Comparison of ENCODE assay signal across 8 cellular contexts in the genomic region with DNA sequence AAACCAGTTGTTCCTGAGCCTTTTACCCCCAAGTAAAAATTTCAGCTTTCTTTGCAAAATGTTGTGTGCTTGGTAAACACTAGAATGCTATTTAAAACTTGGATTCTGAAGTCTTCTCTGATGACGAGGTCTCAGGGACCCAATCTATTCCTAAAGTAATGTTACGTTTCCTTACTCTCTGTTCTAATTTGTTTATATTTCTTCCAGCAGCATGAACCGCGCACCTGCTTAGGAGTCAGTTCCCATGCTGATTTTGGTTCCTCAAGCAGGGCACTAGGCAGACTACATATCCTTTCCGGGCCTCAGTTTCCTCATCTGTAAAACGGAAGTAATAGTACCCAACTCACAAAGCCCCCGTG. TPM values are rescaled to one million over a fixed set of nuclear protein-coding genes. Genes with fewer than 3 reads are reported as not detected.
DNase-seq lines count a peak whose midpoint lies in the region; ATAC-seq, FAIRE-seq and TF ChIP-seq lines count a peak whose summit lies in the region.

No MANE protein-coding gene starts in this region.

- H2AFZ ChIP-seq in neuronal stem cell (ENCODE audit: low read length) = peak overlapping the region; percentile 95

- TF ChIP-seq POLR2A in H54 (IDR thresholded peaks at IDR 0.05; ENCODE audit: low read depth, low read length) = no peak

- H4K8ac ChIP-seq in neuronal stem cell (ENCODE audit: low read depth, low read length) = no peak overlapping the region

- H3K23ac ChIP-seq in neuronal stem cell (ENCODE audit: low read depth, low read length, poor library complexity) = no peak overlapping the region

- H3K36me3 ChIP-seq in NT2/D1 (ENCODE audit: insufficient read depth, insufficient read length, low read length) (peaks cover 44% of the 10 kb centered on the region), endodermal cell (ENCODE audit: control insufficient read depth, insufficient read depth, low read length) (no peaks in the 10 kb centered on the region), neuronal stem cell (replicated peaks in 1 of 2; ENCODE audit: control insufficient read depth in 2 of 2, insufficient read depth in 2 of 2, low read length in 2 of 2) (peaks cover 0 to 7% of the 10 kb centered on the region in 2 donors)

- no peak for ATAC-seq in CD4-positive, alpha-beta T cell (ENCODE audit: poor library complexity)

- H2AK5ac ChIP-seq in neuronal stem cell (ENCODE audit: low read depth, low read length) = no peak overlapping the region

- peaks cover 35% of the 10 kb centered on the region for H3K36me3 Mint-ChIP-seq in CD4-positive, alpha-beta T cell (ENCODE audit: low read depth)
- peaks cover under 1% of the 10 kb centered on the region for H3K36me3 Mint-ChIP-seq in endodermal cell (ENCODE audit: low read depth)

- no peak overlapping the region for H3K4ac ChIP-seq in neuronal stem cell (ENCODE audit: low read length)

- no peak overlapping the region for H4K91ac ChIP-seq in neuronal stem cell (ENCODE audit: low read depth, low read length, poor library complexity)

- no peak overlapping the region for H2BK120ac ChIP-seq in neuronal stem cell (ENCODE audit: low read depth, low read length)

- FAIRE-seq in H54 (lab: Jason Lieb, UNC) = no peak

- DNase-seq in CD4-positive, alpha-beta T cell = no peak
- no peak for DNase-seq in NT2/D1 (ENCODE audit: low read depth, low spot score)
- no peak for DNase-seq in endodermal cell
- DNase-seq in neuronal stem cell (ENCODE audit: low spot score) = no peak
- no peak for DNase-seq in ACHN
- DNase-seq in NCI-H1048 (lab: John Stamatoyannopoulos, UW) = no peak
- DNase-seq in H54 (ENCODE audit: insufficient read length, low spot score) = no peak
- DNase-seq in NCI-H2196 (lab: John Stamatoyannopoulos, UW; ENCODE audit: unreplicated experiment) = no peak

- H3K27ac ChIP-seq in CD4-positive, alpha-beta T cell (ENCODE audit: low read depth, low read length) = peak overlapping the region; percentile 34
- H3K27ac ChIP-seq in endodermal cell (ENCODE audit: low read depth, low read length) (peak overlapping the region; percentile 45), neuronal stem cell (replicated peaks; ENCODE audit: low read length) (no peak overlapping the region)

- H3K4me3 ChIP-seq in NT2/D1 (ENCODE audit: insufficient read length, low read depth) (peak overlapping the region; percentile 43), endodermal cell (ENCODE audit: low read length) (peak overlapping the region; percentile 86), neuronal stem cell (ENCODE audit: low read length in 2 of 2) (peak overlapping the region; percentile 57 to 78)

- H2BK12ac ChIP-seq in neuronal stem cell (ENCODE audit: low read length) = no peak overlapping the region

- H3K9me3 ChIP-seq in CD4-positive, alpha-beta T cell (ENCODE audit: control insufficient read depth, low read length) = no peaks in the 10 kb centered on the region
- H3K9me3 ChIP-seq in NT2/D1 (ENCODE audit: insufficient read depth, low read length) = no peaks in the 10 kb centered on the region
- H3K9me3 ChIP-seq in endodermal cell (ENCODE audit: control insufficient read depth, low read length) = no peaks in the 10 kb centered on the region
- H3K9me3 ChIP-seq in neuronal stem cell (replicated peaks in 1 of 2; ENCODE audit: control insufficient read depth in 2 of 2, insufficient read depth in 1 of 2, low read depth in 1 of 2, low read length in 2 of 2) = no peaks in the 10 kb centered on the region

- H3K14ac ChIP-seq in neuronal stem cell (ENCODE audit: low read length) = no peak overlapping the region

- no peaks in the 10 kb centered on the region for H3K27me3 ChIP-seq in CD4-positive, alpha-beta T cell (ENCODE audit: control insufficient read depth, insufficient read depth, low read length)
- H3K27me3 ChIP-seq in NT2/D1 (ENCODE audit: insufficient read depth, insufficient read length) (no peaks in the 10 kb centered on the region), endodermal cell (ENCODE audit: control insufficient read depth, insufficient read depth, low read length, poor library complexity, severe bottlenecking) (peaks cover 48% of the 10 kb centered on the region), neuronal stem cell (ENCODE audit: control insufficient read depth in 3 of 3, insufficient read depth in 3 of 3, low read depth in 1 of 3, low read length in 3 of 3) (no peaks in the 10 kb centered on the region)

- peaks cover 6% of the 10 kb centered on the region for H3K4me1 ChIP-seq in NT2/D1 (ENCODE audit: insufficient read depth, insufficient read length)
- H3K4me1 ChIP-seq in endodermal cell (ENCODE audit: control insufficient read depth, insufficient read depth, low read length) = peaks cover 9% of the 10 kb centered on the region
- peaks cover 3 to 7% of the 10 kb centered on the region in 2 donors for H3K4me1 ChIP-seq in neuronal stem cell (ENCODE audit: control insufficient read depth in 2 of 2, insufficient read depth in 1 of 2, low read depth in 1 of 2, low read length in 2 of 2)

- no peaks in the 10 kb centered on the region for H3K79me1 ChIP-seq in neuronal stem cell (ENCODE audit: low read depth, low read length)

- no peak for TF ChIP-seq CTCF in CD4-positive, alpha-beta T cell (IDR thresholded peaks at IDR 0.05)
- TF ChIP-seq CTCF in endodermal cell (conservative IDR thresholded peaks at IDR 0.05) = no peak

- no peak overlapping the region for H3K18ac ChIP-seq in neuronal stem cell (ENCODE audit: low read length)

- intact Hi-C loops in CD4-positive, alpha-beta T cell (cut with DNase I, micrococcal nuclease) = loop anchor here (2.0 to 10.0 kb wide), 5 partner anchors 54 to 982 kb away; a partner anchor contains a TSS

- in situ Hi-C loops in ACHN (cut with HindIII; ENCODE audit: low pct_ligation_motif_present, low pct_unique_long_range_greater_than_20kb, low sequenced_read_pairs) = no loop called here

- H2BK5ac ChIP-seq in neuronal stem cell (ENCODE audit: low read length) = no peak overlapping the region

- H3K4me3 Mint-ChIP-seq in CD4-positive, alpha-beta T cell = peak overlapping the region; percentile 91
- peak overlapping the region; percentile 85 for H3K4me3 Mint-ChIP-seq in endodermal cell

- H3K9me3 Mint-ChIP-seq in CD4-positive, alpha-beta T cell = no peaks in the 10 kb centered on the region
- no peaks in the 10 kb centered on the region for H3K9me3 Mint-ChIP-seq in endodermal cell

- peak overlapping the region; percentile 69 for H3K9ac ChIP-seq in NT2/D1 (ENCODE audit: insufficient read length, low read depth)
- H3K9ac ChIP-seq in endodermal cell (ENCODE audit: extremely low read depth, low read length, poor library complexity, severe bottlenecking) = peak overlapping the region; percentile 97
- no peak overlapping the region for H3K9ac ChIP-seq in neuronal stem cell (ENCODE audit: low read depth, low read length, poor library complexity)

- 82 to 83% methylated on average over 5 to 7 of the region's 7 CpGs for WGBS in endodermal cell (ENCODE audit: insufficient coverage in 1 of 2, insufficient read length in 1 of 2), 2 experiments
- WGBS in neuronal stem cell (ENCODE audit: extremely low coverage in 2 of 2, insufficient read length in 2 of 2, insufficient replicate concordance in 1 of 2), 2 donors = no CpG with 5 or more reads among the region's 7 CpGs

- peaks cover 37% of the 10 kb centered on the region for H3K4me1 Mint-ChIP-seq in CD4-positive, alpha-beta T cell (ENCODE audit: low read depth)
- H3K4me1 Mint-ChIP-seq in endodermal cell = peaks cover 13% of the 10 kb centered on the region

- no peak overlapping the region for H2BK15ac ChIP-seq in neuronal stem cell (ENCODE audit: low read length)

- peak overlapping the region; percentile 96 for H3K27ac Mint-ChIP-seq in CD4-positive, alpha-beta T cell
- peak overlapping the region; percentile 100 for H3K27ac Mint-ChIP-seq in endodermal cell

- POLR2A ChIA-PET in CD4-positive, alpha-beta T cell (lab: Charles Lee) = interaction anchor here (0.8 to 3.7 kb wide), 12 partner anchors 10 to 349 kb away, joined by 3 to 30 read pairs (median 7); a partner anchor contains a TSS

- H3K4me2 ChIP-seq in neuronal stem cell (ENCODE audit: insufficient read depth, low read length, poor library complexity, severe bottlenecking) = peak overlapping the region; percentile 77

- CTCF ChIA-PET in CD4-positive, alpha-beta T cell (lab: Charles Lee) = interaction anchor here (0.9 to 4.3 kb wide), 6 partner anchors 10 to 53 kb away, joined by 3 to 27 read pairs (median 5); a partner anchor contains a TSS

- H3K27me3 Mint-ChIP-seq in CD4-positive, alpha-beta T cell = no peaks in the 10 kb centered on the region
- peaks cover 48% of the 10 kb centered on the region for H3K27me3 Mint-ChIP-seq in endodermal cell (ENCODE audit: insufficient read depth)

RNA-seq across cellular contexts. Expression of a gene that starts 0.9 kb away (rescaled TPM):
- total RNA-seq in CD4-positive, alpha-beta T cell = under 1 TPM; 0.61 to 0.71 TPM
- total RNA-seq in endodermal cell = 10 to 100 TPM in 1 of 2 donors, 1 to 10 TPM in 1; 7.6 to 18.7 TPM
- polyA plus RNA-seq in endodermal cell (2013, experiment 1 of 2) = 13.0 TPM
- polyA plus RNA-seq in endodermal cell (2013, experiment 2 of 2) = 13.1 TPM
- polyA plus RNA-seq in neuronal stem cell (2013, experiment 1 of 2) = 11.9 TPM
- 11.5 TPM for polyA plus RNA-seq in neuronal stem cell (2013, experiment 2 of 2)

RNA-seq across cellular contexts. Expression of a gene that starts 43.8 kb away (rescaled TPM):
- not detected for total RNA-seq in CD4-positive, alpha-beta T cell
- total RNA-seq in endodermal cell = not detected
- polyA plus RNA-seq in endodermal cell (2013, experiment 1 of 2) = not detected
- not detected for polyA plus RNA-seq in endodermal cell (2013, experiment 2 of 2)
- not detected for polyA plus RNA-seq in neuronal stem cell (2013, experiment 1 of 2)
- polyA plus RNA-seq in neuronal stem cell (2013, experiment 2 of 2) = not detected

RNA-seq across cellular contexts. Expression of a gene that starts 53.2 kb away (rescaled TPM):
- 100 to 1,000 TPM; 106 to 112 TPM for total RNA-seq in CD4-positive, alpha-beta T cell
- total RNA-seq in endodermal cell = 1 to 10 TPM; 4.6 to 6.4 TPM
- polyA plus RNA-seq in endodermal cell (2013, experiment 1 of 2) = 7.7 TPM
- 6.8 TPM for polyA plus RNA-seq in endodermal cell (2013, experiment 2 of 2)
- polyA plus RNA-seq in neuronal stem cell (2013, experiment 1 of 2) = 3.4 TPM
- 3.3 TPM for polyA plus RNA-seq in neuronal stem cell (2013, experiment 2 of 2)

Comparison
In these comparisons a context has a peak if more than half of its experiments do, and no peak if none do; other contexts are left out.
1. RNA of a gene that starts 0.9 kb away (total RNA-seq): 7.6 to 18.7 TPM in endodermal cell; 0.61 to 0.71 TPM in CD4-positive, alpha-beta T cell; every median in the first group is over 4 times any median in the second.
2. RNA of a gene that starts 53.2 kb away (total RNA-seq): 106 to 112 TPM in CD4-positive, alpha-beta T cell; 4.6 to 6.4 TPM in endodermal cell; every median in the first group is over 10 times any median in the second.
3. Peak in every context shown above with its lines, with median percentiles within 50 percentile points of each other: H3K4me3 ChIP-seq.